In genomic region chr10:103507235-103508191, GRCh38 we compare ENCODE assay signal across 13 cellular contexts. TPM values are rescaled to one million over a fixed set of nuclear protein-coding genes. Genes with fewer than 3 reads are reported as not detected.
DNase-seq lines count a peak whose midpoint lies in the region; ATAC-seq, FAIRE-seq and TF ChIP-seq lines count a peak whose summit lies in the region.
"Had no signal": no experiment of that assay in that cellular context is flagged by ENCODE, and none has a peak within 500 bp of the region (broad histone marks: within the 10 kb centered on the region; RNA-seq: fewer than 3 reads in every experiment).

No MANE protein-coding gene starts in this region.

- H3K4me1 ChIP-seq in kidney (ENCODE audit: control insufficient read depth in 1 of 2, insufficient read depth in 1 of 2, low read depth in 1 of 2, low read length in 2 of 2), result no peaks in the 10 kb centered on the region

- intact Hi-C loops in kidney (cut with DNase I), result no loop called here

- peak; percentile 38 for DNase-seq in activated effector memory CD4-positive, alpha-beta T cell treated with anti-CD3 and anti-CD28 coated beads, Interleukin-2, amount 50 U/mL, for 16 hours
- no peak for DNase-seq in activated effector memory CD4-positive, alpha-beta T cell treated with Interleukin-2 at 50 U/mL for 16 hours
- DNase-seq in NCI-H526 treated with DMSO at 0.1 percent for 48 hours (lab: John Stamatoyannopoulos, UW) (peak; percentile 71), kidney (peak; percentile 45), caudate nucleus (lab: John Stamatoyannopoulos, UW) (no peak), NCI-H1930 (lab: John Stamatoyannopoulos, UW) (no peak)
- DNase-seq: SHP77 treated with DMSO at 0.1 percent for 48 hours had no signal

- no peak for TF ChIP-seq CTCF in kidney (IDR thresholded peaks at IDR 0.05; ENCODE audit: borderline replicate concordance, extremely low read depth, insufficient read depth)

- FAIRE-seq in kidney (lab: Jason Lieb, UNC), result no peak

- no peaks in the 10 kb centered on the region for H3K9me3 ChIP-seq in kidney (ENCODE audit: control insufficient read depth in 1 of 2, low read length in 2 of 2)

- no peak overlapping the region for H3K27ac ChIP-seq in kidney (ENCODE audit: low read depth in 2 of 2, low read length in 2 of 2)
- H3K27ac ChIP-seq in caudate nucleus (ENCODE audit: low read depth, low read length), result no peak overlapping the region
- H3K27ac ChIP-seq: cardiac muscle cell had no signal

- H3K4me3 ChIP-seq in kidney (ENCODE audit: low read length in 2 of 2), result no peak overlapping the region
- H3K4me3 ChIP-seq: cardiac muscle cell had no signal

- ATAC-seq in HG02970 (IDR thresholded peaks at IDR 0.05; ENCODE audit: low FRiP score, unreplicated experiment), result no peak
- no peak for ATAC-seq in HG03097 (IDR thresholded peaks at IDR 0.05; ENCODE audit: low FRiP score, unreplicated experiment)

- H3K36me3 ChIP-seq in kidney (ENCODE audit: control insufficient read depth in 1 of 2, insufficient read depth in 2 of 2, low read length in 2 of 2), result no peaks in the 10 kb centered on the region
- H3K36me3 ChIP-seq: cardiac muscle cell had no signal

- no peak overlapping the region for H3K9ac ChIP-seq in kidney (ENCODE audit: low read length in 2 of 2)

RNA-seq across cellular contexts. Expression of gene NEURL1, which starts 14.0 kb away (rescaled TPM):
- 1.2 TPM for total RNA-seq in kidney
- 1.2 TPM for polyA plus RNA-seq in kidney (ENCODE audit: insufficient read depth, low read depth, low replicate concordance)

RNA-seq across cellular contexts. Expression of gene CALHM3, which starts 28.5 kb away (rescaled TPM):
- total RNA-seq in kidney, result not detected
- not detected for polyA plus RNA-seq in kidney (ENCODE audit: insufficient read depth, low read depth, low replicate concordance)
- total RNA-seq: cardiac muscle cell, lower leg skin, pulmonary artery endothelial cell, ureter had no signal
- polyA plus RNA-seq: cardiac muscle cell had no signal

RNA-seq across cellular contexts. Expression of gene CALHM1, which starts 48.8 kb away (rescaled TPM):
- not detected for total RNA-seq in kidney
- polyA plus RNA-seq in kidney (ENCODE audit: insufficient read depth, low read depth, low replicate concordance), result not detected
- total RNA-seq: cardiac muscle cell, lower leg skin, pulmonary artery endothelial cell, ureter had no signal
- polyA plus RNA-seq: cardiac muscle cell had no signal

RNA-seq across cellular contexts. Expression of gene CALHM2, which starts 55.3 kb away (rescaled TPM):
- total RNA-seq in kidney, result 26.0 TPM
- polyA plus RNA-seq in kidney (ENCODE audit: insufficient read depth, low read depth, low replicate concordance), result 8.0 TPM

Comparison
In these comparisons a context has a peak if more than half of its experiments do, and no peak if none do; other contexts are left out.
1. DNase-seq: peak in activated effector memory CD4-positive, alpha-beta T cell treated with anti-CD3 and anti-CD28 coated beads, Interleukin-2, amount 50 U/mL, for 16 hours (single experiment), NCI-H526 treated with DMSO at 0.1 percent for 48 hours (single experiment) and kidney (single experiment); none in activated effector memory CD4-positive, alpha-beta T cell treated with Interleukin-2 at 50 U/mL for 16 hours (single experiment), caudate nucleus (0 of 61) and NCI-H1930 (0 of 2).